In genomic region chr1:47436304-47436978, GRCh38 we compare ENCODE assay signal across 1 cellular context.
TF ChIP-seq lines count a peak whose summit lies in the region.

No MANE protein-coding gene starts in this region.

TF ChIP-seq in K562, 482 proteins besides CTCF, POLR2A, EP300 and RAD21 (continued from another document):
- TF ChIP-seq VEZF1 (CRISPR knock-in tag; IDR thresholded peaks at IDR 0.05) (no peak), ZKSCAN1 (IDR thresholded peaks at IDR 0.05; ENCODE audit: low read depth, low read length) (no peak), RBM25 (IDR thresholded peaks at IDR 0.05; ENCODE audit: low read depth, low read length, severe bottlenecking) (no peak), XRCC5 (IDR thresholded peaks at IDR 0.05; ENCODE audit: low read depth, low read length) (peak; percentile 89), ASH1L (IDR thresholded peaks at IDR 0.05; ENCODE audit: borderline replicate concordance, low read depth, partially characterized antibody) (no peak), MLX (CRISPR knock-in tag; conservative IDR thresholded peaks at IDR 0.05) (no peak), HOXB6 (CRISPR knock-in tag; IDR thresholded peaks at IDR 0.05; ENCODE audit: borderline replicate concordance) (no peak), SMC3 (conservative IDR thresholded peaks at IDR 0.05; ENCODE audit: insufficient read depth, low read depth, low read length) (peak; percentile 91), BHLHE40 (IDR thresholded peaks at IDR 0.05; ENCODE audit: low read length) (peak; percentile 52; the same call in 1 of the 2 replicates), THAP12 (CRISPR knock-in tag; IDR thresholded peaks at IDR 0.05) (0 out of 2 replicates have a peak, but pooled peaks have one; percentile 5), MAFK (IDR thresholded peaks at IDR 0.05; ENCODE audit: low read length) (no peak), NR2C2 (CRISPR knock-in tag; IDR thresholded peaks at IDR 0.05) (peak; percentile 72; the same call in 1 of the 2 replicates), NR2C2 (tag; IDR thresholded peaks at IDR 0.05) (peak; percentile 92), ETV6 (IDR thresholded peaks at IDR 0.05; ENCODE audit: borderline replicate concordance in 1 of 2, low read depth in 2 of 2, low read length in 1 of 2) (no peak), ETV6 (CRISPR knock-in tag; IDR thresholded peaks at IDR 0.05; ENCODE audit: borderline replicate concordance) (no peak), ADNP (tag; IDR thresholded peaks at IDR 0.05) (no peak), DDX20 (tag; IDR thresholded peaks at IDR 0.05; ENCODE audit: low read depth) (no peak), HMG20A (CRISPR knock-in tag; conservative IDR thresholded peaks at IDR 0.05) (no peak), BRCA1 (IDR thresholded peaks at IDR 0.05) (no peak), BRCA1 (CRISPR knock-in tag; IDR thresholded peaks at IDR 0.05) (no peak), ZNF24 (IDR thresholded peaks at IDR 0.05) (no peak), HLTF (IDR thresholded peaks at IDR 0.05) (peak; percentile 69; the same call in 1 of the 2 replicates), KDM4B (IDR thresholded peaks at IDR 0.05; ENCODE audit: borderline replicate concordance in 2 of 2, low read depth in 1 of 2) (no peak), MEF2A (IDR thresholded peaks at IDR 0.05; ENCODE audit: control insufficient read depth, low read depth, low read length) (no peak), NFE2 (IDR thresholded peaks at IDR 0.05; ENCODE audit: low read depth) (no peak), SMAD3 (CRISPR knock-in tag; conservative IDR thresholded peaks at IDR 0.05) (no peak), FOXA3 (CRISPR knock-in tag; conservative IDR thresholded peaks at IDR 0.05 in 1 of 2, IDR thresholded peaks at IDR 0.05 in 1 of 2) (no peak), UBTF (IDR thresholded peaks at IDR 0.05; ENCODE audit: borderline replicate concordance in 1 of 2, low read depth in 2 of 2, low read length in 2 of 2) (peak in 1 of 2 experiments; percentile 76; a peak in 1 of 4 replicates), KLF13 (tag; IDR thresholded peaks at IDR 0.05; ENCODE audit: borderline replicate concordance, low read depth) (no peak), MECOM (CRISPR knock-in tag; IDR thresholded peaks at IDR 0.05) (no peak), ARNT (IDR thresholded peaks at IDR 0.05) (peak in 1 of 2 experiments; percentile 55; a peak in 1 of 4 replicates), RBM14 (IDR thresholded peaks at IDR 0.05; ENCODE audit: borderline replicate concordance, insufficient read depth, low read depth, low read length) (no peak), CBX3 (IDR thresholded peaks at IDR 0.05; ENCODE audit: borderline replicate concordance in 1 of 2, low read length in 2 of 2) (0 out of 3 replicates have a peak, but pooled peaks of 1 of the 2 experiments have one; percentile 41), NFIC (IDR thresholded peaks at IDR 0.05) (peak; percentile 83), CREB1 (IDR thresholded peaks at IDR 0.05) (peak; percentile 6; the same call in 1 of the 2 replicates), CREB1 (CRISPR knock-in tag; IDR thresholded peaks at IDR 0.05) (0 out of 2 replicates have a peak, but pooled peaks have one; percentile 14), SIN3B (IDR thresholded peaks at IDR 0.05; ENCODE audit: low read depth) (no peak)
